In genomic region chr3:165638066-165638465, GRCh38 we compare ENCODE assay signal across 22 cellular contexts.
"Had no signal": no experiment of that assay in that cellular context is flagged by ENCODE, and none has a peak within 500 bp of the region (broad histone marks: within the 10 kb centered on the region; RNA-seq: fewer than 3 reads in every experiment).

No MANE protein-coding gene starts in this region.

- H3K36me3 ChIP-seq: gastroesophageal sphincter, transverse colon had no signal

- H3K9me3 ChIP-seq: gastroesophageal sphincter, mucosa of descending colon, transverse colon had no signal

- H3K4me3 ChIP-seq: gastroesophageal sphincter, mucosa of descending colon, smooth muscle cell, transverse colon had no signal

- DNase-seq: activated CD4-positive, alpha-beta T cell treated with anti-CD3 and anti-CD28 coated beads for 1 hour; activated CD4-positive, alpha-beta T cell treated with anti-CD3 and anti-CD28 coated beads, Interleukin-2, amount 50 U/mL, for 1 hour; activated CD8-positive, alpha-beta T cell treated with anti-CD3 and anti-CD28 coated beads, Interleukin-2, amount 10 ng/mL, durations not matched to agents 7 days and 5 days; activated gamma-delta T cell treated with Interleukin-2 at 50 U/mL for 16 hours; activated T-cell treated with anti-CD3 and anti-CD28 coated beads, Interleukin-2, amount 50 U/mL, for 1 hour; aorta; dermis blood vessel endothelial cell; effector CD8-positive, alpha-beta T cell; head of caudate nucleus; hypothalamus; left cardiac atrium; mesenchymal stem cell; mucosa of descending colon; nephron progenitor cell; nucleus accumbens; stimulated activated CD4-positive, alpha-beta T cell treated with anti-CD3 and anti-CD28 coated beads, Interleukin-15, amount 100 ng/mL, for 24 hours; stimulated activated CD8-positive, alpha-beta memory T cell treated with anti-CD3 and anti-CD28 coated beads, Interleukin-4, amount 100 ng/mL, for 48 hours; stimulated activated naive B cell treated with anti-CD40 and anti-IgM and Interleukin-4, amounts not matched to agents 10 μg/mL and 1 μg/mL and 100 μg/mL, for 72 hours; transverse colon had no signal

- H3K27me3 ChIP-seq: gastroesophageal sphincter, transverse colon had no signal

- ATAC-seq: activated CD8-positive, alpha-beta T cell treated with anti-CD3 and anti-CD28 coated beads, Interleukin-2, amount 10 ng/mL, durations not matched to agents 7 days and 5 days; gastroesophageal sphincter; left cardiac atrium; mucosa of descending colon; sciatic nerve; stimulated activated naive B cell treated with anti-CD40 and anti-IgM and Interleukin-4, amounts not matched to agents 10 μg/mL and 1 μg/mL and 100 μg/mL, for 72 hours had no signal

- H3K27ac ChIP-seq: gastroesophageal sphincter, transverse colon had no signal
